ENCODE assay signal across 8 cellular contexts in the genomic region with DNA sequence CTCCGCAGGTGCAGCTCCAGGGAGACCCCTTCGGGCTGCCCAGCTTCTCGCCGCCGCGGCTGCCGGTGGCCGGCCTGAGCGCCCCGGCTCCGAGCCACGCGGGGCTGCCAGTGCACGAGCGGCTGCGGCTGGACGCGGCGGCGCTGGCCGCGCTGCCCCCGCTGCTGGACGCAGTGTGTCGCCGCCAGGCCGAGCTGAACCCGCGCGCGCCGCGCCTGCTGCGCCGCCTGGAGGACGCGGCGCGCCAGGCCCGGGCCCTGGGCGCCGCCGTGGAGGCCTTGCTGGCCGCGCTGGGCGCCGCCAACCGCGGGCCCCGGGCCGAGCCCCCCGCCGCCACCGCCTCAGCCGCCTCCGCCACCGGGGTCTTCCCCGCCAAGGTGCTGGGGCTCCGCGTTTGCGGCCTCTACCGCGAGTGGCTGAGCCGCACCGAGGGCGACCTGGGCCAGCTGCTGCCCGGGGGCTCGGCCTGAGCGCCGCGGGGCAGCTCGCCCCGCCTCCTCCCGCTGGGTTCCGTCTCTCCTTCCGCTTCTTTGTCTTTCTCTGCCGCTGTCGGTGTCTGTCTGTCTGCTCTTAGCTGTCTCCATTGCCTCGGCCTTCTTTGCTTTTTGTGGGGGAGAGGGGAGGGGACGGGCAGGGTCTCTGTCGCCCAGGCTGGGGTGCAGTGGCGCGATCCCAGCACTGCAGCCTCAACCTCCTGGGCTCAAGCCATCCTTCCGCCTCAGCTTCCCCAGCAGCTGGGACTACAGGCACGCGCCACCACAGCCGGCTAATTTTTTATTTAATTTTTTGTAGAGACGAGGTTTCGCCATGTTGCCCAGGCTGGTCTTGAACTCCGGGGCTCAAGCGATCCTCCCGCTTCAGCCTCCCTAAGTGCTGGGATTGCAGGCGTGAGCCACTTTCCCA.
DNase-seq lines count a peak whose midpoint lies in the region; ATAC-seq lines count a peak whose summit lies in the region.

No MANE protein-coding gene starts in this region.

- DNase-seq in HuH-7 (ENCODE audit: low spot score) (peak; percentile 74), T47D (ENCODE audit: low read depth in 1 of 2, low spot score in 1 of 2) (peak; percentile 69 to 82), skeletal muscle cell (ENCODE audit: low read depth) (no peak), HK-2 (ENCODE audit: unreplicated experiment) (no peak)
- peak; percentile 72 for DNase-seq in T-helper 2 cell treated with Interferon-gamma antibody and Interleukin-4, amounts not matched to agents 5 μg/mL and 100 μg/mL, for 36 hours (ENCODE audit: low spot score)

- H3K4me3 ChIP-seq in BLaER1 treated with 17β-estradiol and CSF1 and Interleukin-3, amounts not matched to agents 10 nM and 100 nM = peak overlapping the region; percentile 53 to 84 (median 70)
- H3K4me3 ChIP-seq in iPS-20b (ENCODE audit: low read length) (peak overlapping the region; percentile 70; the same call in 1 of the 2 replicates), skeletal muscle cell (ENCODE audit: low read depth, low read length) (peak overlapping the region; percentile 44)

- H3K36me3 ChIP-seq in BLaER1 treated with 17β-estradiol and CSF1 and Interleukin-3, amounts not matched to agents 10 nM and 100 nM = no peaks in the 10 kb centered on the region
- no peaks in the 10 kb centered on the region for H3K36me3 ChIP-seq in iPS-20b (ENCODE audit: insufficient read depth, low read depth, low read length)

- peak; percentile 63 for ATAC-seq in GM18867 (IDR thresholded peaks at IDR 0.05; ENCODE audit: unreplicated experiment)

- peak overlapping the region; percentile 99 for H3K4me3 Mint-ChIP-seq in T-helper 2 cell treated with Interferon-gamma antibody and Interleukin-4, amounts not matched to agents 5 μg/mL and 100 μg/mL, for 36 hours

- no peaks in the 10 kb centered on the region for H4K20me1 ChIP-seq in BLaER1 treated with 17β-estradiol and CSF1 and Interleukin-3, amounts not matched to agents 10 nM and 100 nM

- H3K9ac ChIP-seq in BLaER1 treated with 17β-estradiol and CSF1 and Interleukin-3, amounts not matched to agents 10 nM and 100 nM = peak overlapping the region; percentile 89 to 99 (median 97)
- peak overlapping the region; percentile 58; the same call in 1 of the 2 replicates for H3K9ac ChIP-seq in iPS-20b (ENCODE audit: low read depth, low read length)

- peaks cover 8% of the 10 kb centered on the region for H3K36me3 Mint-ChIP-seq in T-helper 2 cell treated with Interferon-gamma antibody and Interleukin-4, amounts not matched to agents 5 μg/mL and 100 μg/mL, for 36 hours (ENCODE audit: low read depth)

- H3K9me3 ChIP-seq in BLaER1 treated with 17β-estradiol and CSF1 and Interleukin-3, amounts not matched to agents 10 nM and 100 nM (replicated peaks in 1 of 11) = peaks cover 0 to 14% (median 10%) of the 10 kb centered on the region in 11 experiments; a peak in 17 of 22 replicates
- H3K9me3 ChIP-seq in iPS-20b (ENCODE audit: insufficient read depth, low read depth, low read length) = no peaks in the 10 kb centered on the region

- peak overlapping the region; percentile 91 to 100 (median 97) for H3K27ac ChIP-seq in BLaER1 treated with 17β-estradiol and CSF1 and Interleukin-3, amounts not matched to agents 10 nM and 100 nM
- no peak overlapping the region for H3K27ac ChIP-seq in iPS-20b (ENCODE audit: low read length)

- peaks cover 4% of the 10 kb centered on the region for H3K9me3 Mint-ChIP-seq in T-helper 2 cell treated with Interferon-gamma antibody and Interleukin-4, amounts not matched to agents 5 μg/mL and 100 μg/mL, for 36 hours

- peaks cover 43 to 55% (median 50%) of the 10 kb centered on the region in 10 experiments for H3K4me1 ChIP-seq in BLaER1 treated with 17β-estradiol and CSF1 and Interleukin-3, amounts not matched to agents 10 nM and 100 nM
- H3K4me1 ChIP-seq in iPS-20b (ENCODE audit: insufficient read depth, low read length) = no peaks in the 10 kb centered on the region

- peaks cover 28% of the 10 kb centered on the region for H3K4me1 Mint-ChIP-seq in T-helper 2 cell treated with Interferon-gamma antibody and Interleukin-4, amounts not matched to agents 5 μg/mL and 100 μg/mL, for 36 hours (ENCODE audit: low read depth)

- peak overlapping the region; percentile 99 for H3K27ac Mint-ChIP-seq in T-helper 2 cell treated with Interferon-gamma antibody and Interleukin-4, amounts not matched to agents 5 μg/mL and 100 μg/mL, for 36 hours

- no peaks in the 10 kb centered on the region for H3K27me3 Mint-ChIP-seq in T-helper 2 cell treated with Interferon-gamma antibody and Interleukin-4, amounts not matched to agents 5 μg/mL and 100 μg/mL, for 36 hours (ENCODE audit: low read depth)

- no peaks in the 10 kb centered on the region for H3K27me3 ChIP-seq in BLaER1 treated with 17β-estradiol and CSF1 and Interleukin-3, amounts not matched to agents 10 nM and 100 nM
- peaks cover 14% of the 10 kb centered on the region for H3K27me3 ChIP-seq in iPS-20b (ENCODE audit: insufficient read depth, low read length)

- peak overlapping the region; percentile 82 to 98 (median 98) for H3K4me2 ChIP-seq in BLaER1 treated with 17β-estradiol and CSF1 and Interleukin-3, amounts not matched to agents 10 nM and 100 nM

- in situ Hi-C loops in T47D (cut with HindIII; ENCODE audit: low pct_unique_long_range_greater_than_20kb, low sequenced_read_pairs) = no loop called here

Comparison
In these comparisons a context has a peak if more than half of its experiments do, and no peak if none do; other contexts are left out.
1. DNase-seq: peak in HuH-7 (single experiment), T-helper 2 cell treated with Interferon-gamma antibody and Interleukin-4, amounts not matched to agents 5 μg/mL and 100 μg/mL, for 36 hours (single experiment) and T47D (2 of 2); none in skeletal muscle cell (single experiment) and HK-2 (single experiment).
2. Peak in every context shown above with its lines, with median percentiles within 50 percentile points of each other: H3K4me3 ChIP-seq.